Comparison of ENCODE assay signal across 19 cellular contexts in the genomic region with DNA sequence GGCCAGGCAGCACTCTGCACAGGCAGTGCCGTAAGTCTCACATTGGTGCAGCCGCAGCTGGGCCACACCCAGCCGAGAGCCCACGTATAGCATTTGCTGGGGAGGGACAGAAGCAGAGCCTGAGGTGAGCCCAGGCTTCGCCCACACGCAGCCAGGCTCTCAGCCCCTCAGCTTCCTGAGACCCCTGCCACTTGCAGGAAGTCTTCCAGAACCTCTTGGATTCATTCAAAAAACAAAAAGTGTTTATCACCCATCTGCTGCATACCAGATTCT. TPM values are rescaled to one million over a fixed set of nuclear protein-coding genes. Genes with fewer than 3 reads are reported as not detected.
"Had no signal": no experiment of that assay in that cellular context is flagged by ENCODE, and none has a peak within 500 bp of the region (broad histone marks: within the 10 kb centered on the region; RNA-seq: fewer than 3 reads in every experiment).

No MANE protein-coding gene starts in this region.

- H3K27ac Mint-ChIP-seq: dendritic cell treated with granulocyte-macrophage colony-stimulating factor and Interleukin-4, amounts not matched to agents 40 ng/mL and 50 ng/mL, for 4 days; effector memory CD8-positive, alpha-beta T cell; memory B cell; mesothelial cell of epicardium; nephron; type B pancreatic cell had no signal

- H3K36me3 ChIP-seq: pancreas, suprapubic skin, thyroid gland, uterus had no signal

- H3K9me3 ChIP-seq: heart right ventricle, pancreas, suprapubic skin, thyroid gland, uterus had no signal

- H3K27me3 ChIP-seq: foreskin keratinocyte, heart right ventricle, pancreas, suprapubic skin, thyroid gland, uterus had no signal

- H3K4me3 ChIP-seq: heart right ventricle, pancreas, suprapubic skin, thyroid gland, uterus had no signal

- H3K9me3 Mint-ChIP-seq: dendritic cell treated with granulocyte-macrophage colony-stimulating factor and Interleukin-4, amounts not matched to agents 40 ng/mL and 50 ng/mL, for 4 days; effector memory CD8-positive, alpha-beta T cell; memory B cell; mesothelial cell of epicardium; nephron; type B pancreatic cell had no signal

- H3K4me3 Mint-ChIP-seq: dendritic cell treated with granulocyte-macrophage colony-stimulating factor and Interleukin-4, amounts not matched to agents 40 ng/mL and 50 ng/mL, for 4 days; effector memory CD8-positive, alpha-beta T cell; memory B cell; mesothelial cell of epicardium; nephron; type B pancreatic cell had no signal

- H3K36me3 Mint-ChIP-seq: memory B cell, mesothelial cell of epicardium, type B pancreatic cell had no signal

- ATAC-seq: effector memory CD8-positive, alpha-beta T cell; left lobe of liver had no signal

- DNase-seq: effector memory CD8-positive, alpha-beta T cell; erythroblast; foreskin keratinocyte; heart right ventricle; hypothalamus; occipital lobe; stimulated activated CD4-positive, alpha-beta T cell treated with anti-CD3 and anti-CD28 coated beads, Interleukin-2, amount 100 ng/mL, for 48 hours; stimulated activated naive CD4-positive, alpha-beta T cell treated with Interleukin-2 at 50 U/mL for 16 hours; thyroid gland had no signal

- H3K27me3 Mint-ChIP-seq: memory B cell, type B pancreatic cell had no signal

- H3K4me1 ChIP-seq: foreskin keratinocyte, pancreas, uterus had no signal

- H3K27ac ChIP-seq: foreskin keratinocyte, pancreas, thyroid gland, uterus had no signal

RNA-seq across cellular contexts. Expression of a gene that starts 15.8 kb away (rescaled TPM):
- total RNA-seq: endothelial cell of umbilical vein, foreskin keratinocyte, occipital lobe had no signal
